In genomic region chr9:97243606-97244005, GRCh38 we compare ENCODE assay signal across 24 cellular contexts.
"Had no signal": no experiment of that assay in that cellular context is flagged by ENCODE, and none has a peak within 500 bp of the region (broad histone marks: within the 10 kb centered on the region; RNA-seq: fewer than 3 reads in every experiment).

No MANE protein-coding gene starts in this region.

- H3K4me1 ChIP-seq: psoas muscle had no signal

- H3K9me3 ChIP-seq: gastroesophageal sphincter, heart left ventricle, ovary, psoas muscle, sigmoid colon, stomach, thyroid gland, upper lobe of left lung had no signal

- H3K36me3 Mint-ChIP-seq: natural killer cell; stimulated activated effector memory CD8-positive, alpha-beta T cell treated with anti-CD3 and anti-CD28 coated beads, Interleukin-12 subunit alpha, Interleukin-12 subunit beta, amount 100 ng/mL, for 72 hours had no signal

- H3K9me3 Mint-ChIP-seq: memory B cell; natural killer cell; stimulated activated effector memory CD8-positive, alpha-beta T cell treated with anti-CD3 and anti-CD28 coated beads, Interleukin-12 subunit alpha, Interleukin-12 subunit beta, amount 100 ng/mL, for 72 hours had no signal

- H3K27me3 ChIP-seq: dorsolateral prefrontal cortex, gastroesophageal sphincter, heart left ventricle, hepatocyte, ovary, sigmoid colon, stomach, thyroid gland, upper lobe of left lung had no signal

- H3K27ac ChIP-seq: dorsolateral prefrontal cortex, gastroesophageal sphincter, heart left ventricle, hepatocyte, ovary, psoas muscle, sigmoid colon, stomach, thyroid gland, upper lobe of left lung had no signal

- DNase-seq: dorsolateral prefrontal cortex; effector CD4-positive, alpha-beta T cell; heart left ventricle; kidney; natural killer cell; occipital lobe; ovary; posterior cingulate gyrus; psoas muscle; right cardiac atrium; sigmoid colon; stimulated activated CD4-positive, alpha-beta T cell treated with anti-CD3 and anti-CD28 coated beads, Interleukin-2, amount 100 ng/mL, for 24 hours; stimulated activated CD4-positive, alpha-beta T cell treated with anti-CD3 and anti-CD28 coated beads, Interleukin-4, amount 100 ng/mL, for 24 hours; stimulated activated naive CD4-positive, alpha-beta T cell treated with Interleukin-2 at 50 U/mL for 16 hours; stomach; thyroid gland; upper lobe of left lung had no signal

- H3K4me2 ChIP-seq: hepatocyte had no signal

- H3K4me3 ChIP-seq: dorsolateral prefrontal cortex, gastroesophageal sphincter, heart left ventricle, hepatocyte, lung, ovary, psoas muscle, sigmoid colon, stomach, thyroid gland, upper lobe of left lung had no signal

- H3K36me3 ChIP-seq: ovary, thyroid gland, upper lobe of left lung had no signal

- ATAC-seq: esophagus mucosa; gastroesophageal sphincter; heart left ventricle; left lobe of liver; natural killer cell; psoas muscle; right cardiac atrium; stimulated activated effector memory CD8-positive, alpha-beta T cell treated with anti-CD3 and anti-CD28 coated beads, Interleukin-12 subunit alpha, Interleukin-12 subunit beta, amount 100 ng/mL, for 72 hours had no signal

- H3K27ac Mint-ChIP-seq: memory B cell; natural killer cell; stimulated activated effector memory CD8-positive, alpha-beta T cell treated with anti-CD3 and anti-CD28 coated beads, Interleukin-12 subunit alpha, Interleukin-12 subunit beta, amount 100 ng/mL, for 72 hours had no signal

- H3K4me3 Mint-ChIP-seq: memory B cell; natural killer cell; stimulated activated effector memory CD8-positive, alpha-beta T cell treated with anti-CD3 and anti-CD28 coated beads, Interleukin-12 subunit alpha, Interleukin-12 subunit beta, amount 100 ng/mL, for 72 hours had no signal

- H3K27me3 Mint-ChIP-seq: memory B cell had no signal

- H2AFZ ChIP-seq: hepatocyte had no signal
